Comparison of ENCODE assay signal across 10 cellular contexts in genomic region chrX:19799319-19800182, GRCh38.
DNase-seq lines count a peak whose midpoint lies in the region; ATAC-seq lines count a peak whose summit lies in the region.
"Had no signal": no experiment of that assay in that cellular context is flagged by ENCODE, and none has a peak within 500 bp of the region (broad histone marks: within the 10 kb centered on the region; RNA-seq: fewer than 3 reads in every experiment).

No MANE protein-coding gene starts in this region.

- H3K27ac ChIP-seq in subcutaneous abdominal adipose tissue (ENCODE audit: low read depth, low read length), result peak overlapping the region; percentile 46
- H3K27ac ChIP-seq: parathyroid adenoma, SJSA1 had no signal

- no peaks in the 10 kb centered on the region for H3K27me3 Mint-ChIP-seq in activated T-cell treated with anti-CD3 and anti-CD28 coated beads, Interleukin-2, amount 50 U/mL, for 72 hours (ENCODE audit: low read depth)

- H3K9me3 Mint-ChIP-seq in activated T-cell treated with anti-CD3 and anti-CD28 coated beads, Interleukin-2, amount 50 U/mL, for 72 hours, result peaks cover 0 to 3% of the 10 kb centered on the region in 2 donors

- H3K4me1 ChIP-seq in subcutaneous abdominal adipose tissue (ENCODE audit: control insufficient read depth in 5 of 5, insufficient read depth in 5 of 5, low read length in 5 of 5), result peaks cover 0 to 27% (median 15%) of the 10 kb centered on the region in 5 donors
- H3K4me1 ChIP-seq: parathyroid adenoma had no signal

- H3K9me3 ChIP-seq in subcutaneous abdominal adipose tissue (ENCODE audit: control insufficient read depth in 5 of 5, low read length in 5 of 5), result no peaks in the 10 kb centered on the region
- H3K9me3 ChIP-seq: SJSA1 had no signal

- peaks cover 7% of the 10 kb centered on the region in 2 donors for H3K36me3 Mint-ChIP-seq in activated T-cell treated with anti-CD3 and anti-CD28 coated beads, Interleukin-2, amount 50 U/mL, for 72 hours (ENCODE audit: insufficient read depth in 2 of 2)

- no peaks in the 10 kb centered on the region for H3K36me3 ChIP-seq in subcutaneous abdominal adipose tissue (ENCODE audit: control insufficient read depth in 5 of 5, insufficient read depth in 5 of 5, low read length in 5 of 5)
- H3K36me3 ChIP-seq: SJSA1 had no signal

- H3K9ac ChIP-seq in subcutaneous abdominal adipose tissue (ENCODE audit: low read length in 5 of 5), result peak overlapping the region in 2 of 5 donors; percentile 19 to 33
- H3K9ac ChIP-seq: parathyroid adenoma had no signal

- DNase-seq in Right ventricle myocardium inferior (ENCODE audit: missing footprints) (no peak), cardiac septum (ENCODE audit: low spot score) (no peak), left cardiac atrium (no peak), retina (no peak)
- peak; percentile 36 to 47 for DNase-seq in activated T-cell treated with anti-CD3 and anti-CD28 coated beads, Interleukin-2, amount 50 U/mL, for 72 hours

- peaks cover 0 to 6% (median 0%) of the 10 kb centered on the region in 5 donors for H3K27me3 ChIP-seq in subcutaneous abdominal adipose tissue (ENCODE audit: control insufficient read depth in 5 of 5, insufficient read depth in 4 of 5, low read length in 5 of 5)
- H3K27me3 ChIP-seq: SJSA1 had no signal

- peak overlapping the region; percentile 99 for H3K27ac Mint-ChIP-seq in activated T-cell treated with anti-CD3 and anti-CD28 coated beads, Interleukin-2, amount 50 U/mL, for 72 hours

- H3K4me3 ChIP-seq in subcutaneous abdominal adipose tissue (ENCODE audit: low read depth in 1 of 5, low read length in 5 of 5), result peak overlapping the region in 3 of 5 donors; percentile 17 to 26 (median 23)
- H3K4me3 ChIP-seq: SJSA1 had no signal

- intact Hi-C loops in Right ventricle myocardium inferior (cut with DNase I), result no loop called here
- intact Hi-C loops in cardiac septum (cut with DNase I), result no loop called here
- intact Hi-C loops in left cardiac atrium (cut with DNase I), result no loop called here

- H3K4me3 Mint-ChIP-seq in activated T-cell treated with anti-CD3 and anti-CD28 coated beads, Interleukin-2, amount 50 U/mL, for 72 hours, result peak overlapping the region; percentile 89 to 94

- ATAC-seq in Right ventricle myocardium inferior (peak; percentile 57), left cardiac atrium (peak; percentile 81), HG02571 (IDR thresholded peaks at IDR 0.05; ENCODE audit: unreplicated experiment) (no peak), GM21381 (IDR thresholded peaks at IDR 0.05; ENCODE audit: unreplicated experiment) (no peak)
- peak; percentile 67 to 80 for ATAC-seq in activated T-cell treated with anti-CD3 and anti-CD28 coated beads, Interleukin-2, amount 50 U/mL, for 72 hours (replicated peaks in 1 of 2)

- peaks cover 73% of the 10 kb centered on the region for H3K4me1 Mint-ChIP-seq in activated T-cell treated with anti-CD3 and anti-CD28 coated beads, Interleukin-2, amount 50 U/mL, for 72 hours (ENCODE audit: low read depth)

Comparison
In these comparisons a context has a peak if more than half of its experiments do, and no peak if none do; other contexts are left out.
1. ATAC-seq: peak in Right ventricle myocardium inferior (single experiment), activated T-cell treated with anti-CD3 and anti-CD28 coated beads, Interleukin-2, amount 50 U/mL, for 72 hours (2 of 2) and left cardiac atrium (2 of 2); none in HG02571 (single experiment) and GM21381 (single experiment).
2. DNase-seq: peak in activated T-cell treated with anti-CD3 and anti-CD28 coated beads, Interleukin-2, amount 50 U/mL, for 72 hours (2 of 2); none in Right ventricle myocardium inferior (single experiment), cardiac septum (single experiment), left cardiac atrium (single experiment) and retina (single experiment).